1 cellular context compared by ENCODE assay signal in genomic region chr15:52288051-52288942, GRCh38.
TF ChIP-seq lines count a peak whose summit lies in the region.

No MANE protein-coding gene starts in this region.

TF ChIP-seq in HepG2, 621 proteins besides CTCF, POLR2A, EP300 and RAD21 (continued from another document and continues in another):
- TF ChIP-seq PHF20 (CRISPR knock-in tag; IDR thresholded peaks at IDR 0.05) (peak; percentile 51; the same call in 1 of the 2 replicates), TRAFD1 (CRISPR knock-in tag; IDR thresholded peaks at IDR 0.05; ENCODE audit: borderline replicate concordance) (no peak), IRX3 (CRISPR knock-in tag; IDR thresholded peaks at IDR 0.05; ENCODE audit: borderline replicate concordance, low read depth) (no peak), ZC3H4 (CRISPR knock-in tag; IDR thresholded peaks at IDR 0.05; ENCODE audit: borderline replicate concordance) (no peak), SRSF4 (IDR thresholded peaks at IDR 0.05; ENCODE audit: low read depth, low read length, poor library complexity, severe bottlenecking) (no peak), CHCHD3 (CRISPR knock-in tag; IDR thresholded peaks at IDR 0.05) (no peak), KDM5B (CRISPR knock-in tag; IDR thresholded peaks at IDR 0.05; ENCODE audit: borderline replicate concordance) (peak; percentile 33; the same call in 1 of the 2 replicates), HNRNPL (IDR thresholded peaks at IDR 0.05; ENCODE audit: low read depth, low read length) (peak; percentile 93), ZNF598 (CRISPR knock-in tag; IDR thresholded peaks at IDR 0.05; ENCODE audit: borderline replicate concordance) (no peak), HOXA5 (CRISPR knock-in tag; IDR thresholded peaks at IDR 0.05) (peak; percentile 64; the same call in 1 of the 2 replicates), ZNF770 (CRISPR knock-in tag; IDR thresholded peaks at IDR 0.05) (peak; percentile 80), AHR (CRISPR knock-in tag; IDR thresholded peaks at IDR 0.05) (no peak), NFYB (CRISPR knock-in tag; IDR thresholded peaks at IDR 0.05) (no peak), ZNF274 (CRISPR knock-in tag; IDR thresholded peaks at IDR 0.05) (no peak), CAMTA2 (CRISPR knock-in tag; IDR thresholded peaks at IDR 0.05; ENCODE audit: borderline replicate concordance) (no peak), MLX (CRISPR knock-in tag; IDR thresholded peaks at IDR 0.05) (no peak; the same call in 1 of the 2 replicates), ZNF792 (CRISPR knock-in tag; IDR thresholded peaks at IDR 0.05) (peak; percentile 80), ARID5B (CRISPR knock-in tag; IDR thresholded peaks at IDR 0.05) (peak; percentile 96), ZMAT5 (CRISPR knock-in tag; IDR thresholded peaks at IDR 0.05; ENCODE audit: borderline replicate concordance, low read depth) (no peak), STAG1 (CRISPR knock-in tag; IDR thresholded peaks at IDR 0.05) (0 out of 2 replicates have a peak, but pooled peaks have one; percentile 13), ZNF569 (CRISPR knock-in tag; IDR thresholded peaks at IDR 0.05; ENCODE audit: borderline replicate concordance) (no peak), SMAD9 (CRISPR knock-in tag; IDR thresholded peaks at IDR 0.05) (no peak), ZFX (CRISPR knock-in tag; IDR thresholded peaks at IDR 0.05; ENCODE audit: low read depth) (peak; percentile 84), ZNF75D (CRISPR knock-in tag; IDR thresholded peaks at IDR 0.05; ENCODE audit: borderline replicate concordance) (no peak), ZNF841 (CRISPR knock-in tag; IDR thresholded peaks at IDR 0.05; ENCODE audit: borderline replicate concordance) (no peak), HNRNPUL1 (IDR thresholded peaks at IDR 0.05; ENCODE audit: low read depth, low read length) (no peak), ZFY (CRISPR knock-in tag; IDR thresholded peaks at IDR 0.05) (peak; percentile 77), ATF7 (IDR thresholded peaks at IDR 0.05) (no peak), ATF7 (CRISPR knock-in tag; IDR thresholded peaks at IDR 0.05) (no peak), ZNF235 (CRISPR knock-in tag; IDR thresholded peaks at IDR 0.05; ENCODE audit: borderline replicate concordance) (peak; percentile 48; the same call in 1 of the 2 replicates), CENPBD1 (CRISPR knock-in tag; IDR thresholded peaks at IDR 0.05; ENCODE audit: borderline replicate concordance, low read depth) (no peak), TBX2 (CRISPR knock-in tag; IDR thresholded peaks at IDR 0.05; ENCODE audit: borderline replicate concordance) (peak; percentile 85; the same call in 1 of the 2 replicates), ZNF660 (CRISPR knock-in tag; IDR thresholded peaks at IDR 0.05; ENCODE audit: borderline replicate concordance, low read depth) (no peak; the same call in 1 of the 2 replicates), NBN (conservative IDR thresholded peaks at IDR 0.05) (no peak), MLLT10 (CRISPR knock-in tag; IDR thresholded peaks at IDR 0.05) (no peak), ETS1 (CRISPR knock-in tag; IDR thresholded peaks at IDR 0.05) (no peak), NCOR1 (IDR thresholded peaks at IDR 0.05; ENCODE audit: borderline replicate concordance, low read length) (peak; percentile 73), PCBP2 (optimal IDR thresholded peaks at IDR 0.05; ENCODE audit: low read depth, low read length, poor library complexity, severe bottlenecking) (no peak), ZNF550 (CRISPR knock-in tag; IDR thresholded peaks at IDR 0.05; ENCODE audit: borderline replicate concordance) (no peak), NR2F1 (CRISPR knock-in tag; IDR thresholded peaks at IDR 0.05) (peak in 1 of 2 experiments; percentile 38; a peak in 2 of 4 replicates), ZNF691 (CRISPR knock-in tag; IDR thresholded peaks at IDR 0.05; ENCODE audit: borderline replicate concordance, low read depth) (peak; percentile 74; the same call in 1 of the 2 replicates), POGK (CRISPR knock-in tag; conservative IDR thresholded peaks at IDR 0.05) (peak; percentile 77; the same call in 1 of the 2 replicates), HIC2 (CRISPR knock-in tag; IDR thresholded peaks at IDR 0.05; ENCODE audit: low read depth) (peak; percentile 99), ZNF616 (CRISPR knock-in tag; IDR thresholded peaks at IDR 0.05; ENCODE audit: low read depth) (no peak), ZNF350 (CRISPR knock-in tag; IDR thresholded peaks at IDR 0.05; ENCODE audit: borderline replicate concordance, low read depth) (peak; percentile 89; the same call in 1 of the 2 replicates), ZNF367 (CRISPR knock-in tag; IDR thresholded peaks at IDR 0.05; ENCODE audit: borderline replicate concordance) (no peak), ZMAT3 (CRISPR knock-in tag; conservative IDR thresholded peaks at IDR 0.05) (0 out of 2 replicates have a peak, but pooled peaks have one; percentile 28)
